Comparison of ENCODE assay signal across 5 cellular contexts in the genomic region with DNA sequence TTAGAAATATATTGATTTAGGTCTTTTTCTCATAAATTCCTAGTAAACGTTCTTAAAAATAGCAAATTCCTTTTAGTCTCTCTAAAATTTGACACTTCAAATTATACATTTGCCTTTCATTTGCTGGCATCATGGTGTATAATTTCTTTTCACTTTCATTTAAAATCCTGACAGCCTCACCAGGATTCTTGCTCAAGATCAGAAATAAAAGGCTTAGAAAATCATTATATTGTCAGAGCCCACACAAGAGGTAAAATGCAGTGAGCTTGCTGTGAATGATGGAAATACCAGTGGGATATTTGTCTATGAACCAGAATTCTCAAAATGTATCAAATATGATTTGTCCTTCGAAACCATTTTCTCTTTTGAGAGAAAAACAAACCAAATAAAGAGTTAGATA.
"Had no signal": no experiment of that assay in that cellular context is flagged by ENCODE, and none has a peak within 500 bp of the region (broad histone marks: within the 10 kb centered on the region; RNA-seq: fewer than 3 reads in every experiment).

No MANE protein-coding gene starts in this region.

- H2AFZ ChIP-seq: GM23338 had no signal

- DNase-seq: H9, HCEC 1CT, IMR-90 had no signal

- H3K4me3 ChIP-seq: GM23338, K562 had no signal
